17 cellular contexts compared by ENCODE assay signal in the genomic region with DNA sequence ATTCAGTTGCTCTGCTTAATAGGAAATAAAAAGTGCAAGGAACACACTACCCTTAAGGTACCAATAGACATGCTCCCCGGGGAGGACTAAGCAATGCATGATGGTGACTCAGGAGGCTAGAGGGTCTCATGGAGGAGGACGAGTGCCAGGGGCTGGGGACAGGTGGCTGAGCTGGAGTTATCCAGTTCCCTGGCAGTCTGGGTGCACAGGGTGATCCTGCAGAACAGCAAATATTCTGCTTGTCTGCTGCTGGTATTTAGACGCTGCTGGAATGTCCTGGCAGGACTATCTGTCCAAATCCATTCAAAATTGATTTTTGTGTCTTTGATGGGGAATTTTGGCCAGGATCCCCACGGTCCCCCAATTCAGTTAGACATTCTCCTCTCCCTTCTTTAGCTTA.
"Had no signal": no experiment of that assay in that cellular context is flagged by ENCODE, and none has a peak within 500 bp of the region (broad histone marks: within the 10 kb centered on the region; RNA-seq: fewer than 3 reads in every experiment).

No MANE protein-coding gene starts in this region.

- H3K4me3 ChIP-seq: breast epithelium, esophagus muscularis mucosa, gastroesophageal sphincter had no signal

- H3K36me3 Mint-ChIP-seq: activated naive CD4-positive, alpha-beta T cell treated with anti-CD3 and anti-CD28 coated beads, Interleukin-2, amount 50 U/mL, for 24 hours; immature natural killer cell; type B pancreatic cell had no signal

- H3K27me3 ChIP-seq: breast epithelium, gastroesophageal sphincter had no signal

- H3K27ac Mint-ChIP-seq: activated naive CD4-positive, alpha-beta T cell treated with anti-CD3 and anti-CD28 coated beads, Interleukin-2, amount 50 U/mL, for 24 hours; immature natural killer cell; stimulated activated naive CD8-positive, alpha-beta T cell treated with anti-CD3 and anti-CD28 coated beads, Interleukin-15, Interleukin-2, amounts not matched to agents 100 ng/mL and 50 ng/mL, for 24 hours; type B pancreatic cell had no signal

- H3K9me3 ChIP-seq: breast epithelium, esophagus muscularis mucosa, gastroesophageal sphincter had no signal

- H3K4me3 Mint-ChIP-seq: activated naive CD4-positive, alpha-beta T cell treated with anti-CD3 and anti-CD28 coated beads, Interleukin-2, amount 50 U/mL, for 24 hours; immature natural killer cell; stimulated activated naive CD8-positive, alpha-beta T cell treated with anti-CD3 and anti-CD28 coated beads, Interleukin-15, Interleukin-2, amounts not matched to agents 100 ng/mL and 50 ng/mL, for 24 hours; type B pancreatic cell had no signal

- DNase-seq: activated CD4-positive, alpha-beta T cell treated with anti-CD3 and anti-CD28 coated beads for 1 hour; activated CD4-positive, alpha-beta T cell treated with anti-CD3 and anti-CD28 coated beads, Interleukin-2, amount 50 U/mL, for 4 hours; activated gamma-delta T cell; cerebellar nuclear complex; cortex of kidney; effector CD4-positive, alpha-beta T cell; immature natural killer cell; kidney glomerular epithelial cell; mesendoderm; SHP77 treated with DMSO at 0.1 percent for 48 hours had no signal

- ATAC-seq: gastroesophageal sphincter, sciatic nerve had no signal

- H3K4me1 Mint-ChIP-seq: activated naive CD4-positive, alpha-beta T cell treated with anti-CD3 and anti-CD28 coated beads, Interleukin-2, amount 50 U/mL, for 24 hours; immature natural killer cell had no signal

- H3K9me3 Mint-ChIP-seq: activated naive CD4-positive, alpha-beta T cell treated with anti-CD3 and anti-CD28 coated beads, Interleukin-2, amount 50 U/mL, for 24 hours; immature natural killer cell; stimulated activated naive CD8-positive, alpha-beta T cell treated with anti-CD3 and anti-CD28 coated beads, Interleukin-15, Interleukin-2, amounts not matched to agents 100 ng/mL and 50 ng/mL, for 24 hours; type B pancreatic cell had no signal

- H3K27ac ChIP-seq: breast epithelium had no signal

- H3K4me1 ChIP-seq: breast epithelium, gastroesophageal sphincter had no signal

- H3K36me3 ChIP-seq: breast epithelium, esophagus muscularis mucosa, gastroesophageal sphincter had no signal
